Comparison of ENCODE assay signal across 8 cellular contexts in the genomic region with DNA sequence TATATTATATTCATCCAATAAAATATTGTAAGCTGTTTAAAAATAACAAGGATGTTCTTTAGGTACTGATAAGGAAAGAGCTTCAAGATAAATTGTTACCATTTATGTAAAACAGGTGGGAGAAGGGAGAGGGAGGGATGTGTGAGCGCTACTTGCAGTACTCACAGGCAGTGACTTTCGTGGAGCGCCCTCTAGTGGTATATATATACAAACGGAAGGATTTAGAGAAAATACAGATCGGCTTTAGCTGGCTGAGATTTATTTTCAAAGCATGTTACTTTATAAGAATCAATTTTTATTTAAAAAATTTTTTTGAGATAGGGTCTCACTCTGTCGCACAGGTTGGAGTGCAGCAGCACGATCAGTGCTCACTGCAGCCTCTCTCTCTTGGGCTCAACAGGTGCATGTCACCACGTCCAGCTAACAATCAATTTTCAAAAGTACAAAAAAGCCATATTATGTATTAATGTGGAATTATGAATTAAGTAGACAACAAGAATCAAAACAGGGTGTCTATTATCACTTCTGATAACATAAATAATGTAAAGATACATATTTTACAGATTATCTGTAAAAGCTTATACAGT.
DNase-seq lines count a peak whose midpoint lies in the region; ATAC-seq and TF ChIP-seq lines count a peak whose summit lies in the region.

No MANE protein-coding gene starts in this region.

- no peaks in the 10 kb centered on the region for H3K27me3 ChIP-seq in KMS-11 (ENCODE audit: insufficient read depth, low read depth)

- DNase-seq in DMS153 treated with DMSO at 0.1 percent for 48 hours (lab: John Stamatoyannopoulos, UW; ENCODE audit: unreplicated experiment) (peak; percentile 74), NOMO-1 treated with dmso at 0.1 percent for 144 hours (lab: John Stamatoyannopoulos, UW; ENCODE audit: unreplicated experiment) (peak; percentile 22), amniotic stem cell (lab: John Stamatoyannopoulos, UW) (peak; percentile 49), iPS-NIHi11 (ENCODE audit: low spot score) (peak; percentile 68)
- peak; percentile 34 for DNase-seq in stimulated activated CD4-positive, alpha-beta T cell treated with anti-CD3 and anti-CD28 coated beads, Interleukin-1b, Interleukin-23, amount 100 ng/mL, for 48 hours

- no peak overlapping the region for H3K9ac ChIP-seq in KMS-11

- H3K4me2 ChIP-seq in KMS-11: peak overlapping the region; percentile 29; the same call in 1 of the 2 replicates

- H3K79me2 ChIP-seq in KMS-11 (ENCODE audit: insufficient read depth, low read depth): no peaks in the 10 kb centered on the region

- no peak overlapping the region for H2AFZ ChIP-seq in KMS-11 (ENCODE audit: low read depth)

- ATAC-seq in HG03139 (IDR thresholded peaks at IDR 0.05; ENCODE audit: unreplicated experiment) (no peak), HG03565 (IDR thresholded peaks at IDR 0.05; ENCODE audit: unreplicated experiment) (no peak)

- no peak overlapping the region for H3K4me3 ChIP-seq in KMS-11 (IDR thresholded peaks at IDR 0.05; ENCODE audit: insufficient read depth, low read depth, low read length)

- H3K36me3 ChIP-seq in KMS-11 (ENCODE audit: insufficient read depth): no peaks in the 10 kb centered on the region

- no peak overlapping the region for H3K27ac ChIP-seq in KMS-11

- peaks cover 35% of the 10 kb centered on the region for H3K4me1 ChIP-seq in KMS-11 (ENCODE audit: low read depth, poor library complexity, severe bottlenecking)

- peak; percentile 81 for TF ChIP-seq CTCF in KMS-11 (conservative IDR thresholded peaks at IDR 0.05; ENCODE audit: low read depth, low read length)

- no peaks in the 10 kb centered on the region for H4K20me1 ChIP-seq in KMS-11 (ENCODE audit: insufficient read depth)

Comparison
In these comparisons a context has a peak if more than half of its experiments do, and no peak if none do; other contexts are left out.
1. DNase-seq: peak in every context shown above with its lines; median percentile 74 in DMS153 treated with DMSO at 0.1 percent for 48 hours; 68 in iPS-NIHi11; 49 in amniotic stem cell; 34 in stimulated activated CD4-positive, alpha-beta T cell treated with anti-CD3 and anti-CD28 coated beads, Interleukin-1b, Interleukin-23, amount 100 ng/mL, for 48 hours; 22 in NOMO-1 treated with dmso at 0.1 percent for 144 hours.